ENCODE assay signal across 1 cellular context in genomic region chr16:81446318-81447275, GRCh38.
A peak's percentile ranks its signal among the peaks of the same experiment; 100 is the strongest.
TF ChIP-seq lines count a peak whose summit lies in the region.

No MANE protein-coding gene starts in this region.

TF ChIP-seq in HepG2, 621 proteins besides CTCF, POLR2A, EP300 and RAD21 (continued from another document and continues in another):
- TF ChIP-seq ZNF704 (CRISPR knock-in tag; IDR thresholded peaks at IDR 0.05; ENCODE audit: borderline replicate concordance) (no peak), THAP11 (CRISPR knock-in tag; IDR thresholded peaks at IDR 0.05) (peak; percentile 44; the same call in 1 of the 2 replicates), NFKB2 (CRISPR knock-in tag; IDR thresholded peaks at IDR 0.05; ENCODE audit: borderline replicate concordance) (no peak), KLF15 (CRISPR knock-in tag; IDR thresholded peaks at IDR 0.05; ENCODE audit: borderline replicate concordance) (no peak), ZNF143 (CRISPR knock-in tag; IDR thresholded peaks at IDR 0.05) (no peak), MTF1 (CRISPR knock-in tag; IDR thresholded peaks at IDR 0.05) (no peak), BRF2 (CRISPR knock-in tag; IDR thresholded peaks at IDR 0.05) (no peak), TOE1 (CRISPR knock-in tag; IDR thresholded peaks at IDR 0.05) (no peak), RAD51 (IDR thresholded peaks at IDR 0.05; ENCODE audit: borderline replicate concordance) (no peak), ZNF746 (CRISPR knock-in tag; IDR thresholded peaks at IDR 0.05) (no peak; the same call in 1 of the 2 replicates), RFXAP (CRISPR knock-in tag; IDR thresholded peaks at IDR 0.05; ENCODE audit: borderline replicate concordance) (no peak; the same call in 1 of the 2 replicates), NFKBIZ (CRISPR knock-in tag; IDR thresholded peaks at IDR 0.05) (no peak), XBP1 (CRISPR knock-in tag; IDR thresholded peaks at IDR 0.05) (no peak), TEAD3 (CRISPR knock-in tag; optimal IDR thresholded peaks at IDR 0.05; ENCODE audit: borderline replicate concordance) (peak; percentile 80), GATA4 (IDR thresholded peaks at IDR 0.05; ENCODE audit: borderline replicate concordance, low read depth) (peak; percentile 22; the same call in 1 of the 2 replicates), HMG20A (CRISPR knock-in tag; IDR thresholded peaks at IDR 0.05; ENCODE audit: borderline replicate concordance) (no peak), MAF1 (CRISPR knock-in tag; IDR thresholded peaks at IDR 0.05; ENCODE audit: borderline replicate concordance) (no peak), FIP1L1 (IDR thresholded peaks at IDR 0.05; ENCODE audit: borderline replicate concordance, insufficient read depth, low read depth, low read length) (peak; percentile 43; the same call in 1 of the 2 replicates), SIX1 (CRISPR knock-in tag; IDR thresholded peaks at IDR 0.05; ENCODE audit: borderline replicate concordance) (no peak), NFAT5 (CRISPR knock-in tag; IDR thresholded peaks at IDR 0.05) (no peak), ZSCAN12 (CRISPR knock-in tag; IDR thresholded peaks at IDR 0.05) (no peak), ZFAT (CRISPR knock-in tag; conservative IDR thresholded peaks at IDR 0.05) (no peak), SMARCC2 (IDR thresholded peaks at IDR 0.05) (no peak), ZNF407 (CRISPR knock-in tag; IDR thresholded peaks at IDR 0.05; ENCODE audit: not compliant biosample characterization) (no peak), CHD4 (IDR thresholded peaks at IDR 0.05; ENCODE audit: borderline replicate concordance, low read length) (no peak), SIN3A (IDR thresholded peaks at IDR 0.05; ENCODE audit: borderline replicate concordance, low read depth, low read length) (peak; percentile 44; the same call in 1 of the 2 replicates), ZNF703 (CRISPR knock-in tag; IDR thresholded peaks at IDR 0.05; ENCODE audit: borderline replicate concordance) (no peak), SP4 (CRISPR knock-in tag; IDR thresholded peaks at IDR 0.05) (no peak), NFRKB (IDR thresholded peaks at IDR 0.05) (no peak), ZNF577 (CRISPR knock-in tag; IDR thresholded peaks at IDR 0.05; ENCODE audit: borderline replicate concordance, low read depth) (no peak), ISX (CRISPR knock-in tag; conservative IDR thresholded peaks at IDR 0.05) (no peak), SALL2 (CRISPR knock-in tag; IDR thresholded peaks at IDR 0.05) (no peak)
- TF ChIP-seq, protein P1, sequence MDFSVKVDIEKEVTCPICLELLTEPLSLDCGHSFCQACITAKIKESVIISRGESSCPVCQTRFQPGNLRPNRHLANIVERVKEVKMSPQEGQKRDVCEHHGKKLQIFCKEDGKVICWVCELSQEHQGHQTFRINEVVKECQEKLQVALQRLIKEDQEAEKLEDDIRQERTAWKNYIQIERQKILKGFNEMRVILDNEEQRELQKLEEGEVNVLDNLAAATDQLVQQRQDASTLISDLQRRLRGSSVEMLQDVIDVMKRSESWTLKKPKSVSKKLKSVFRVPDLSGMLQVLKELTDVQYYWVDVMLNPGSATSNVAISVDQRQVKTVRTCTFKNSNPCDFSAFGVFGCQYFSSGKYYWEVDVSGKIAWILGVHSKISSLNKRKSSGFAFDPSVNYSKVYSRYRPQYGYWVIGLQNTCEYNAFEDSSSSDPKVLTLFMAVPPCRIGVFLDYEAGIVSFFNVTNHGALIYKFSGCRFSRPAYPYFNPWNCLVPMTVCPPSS (IDR thresholded peaks at IDR 0.05): no peak
- TF ChIP-seq, protein P2, sequence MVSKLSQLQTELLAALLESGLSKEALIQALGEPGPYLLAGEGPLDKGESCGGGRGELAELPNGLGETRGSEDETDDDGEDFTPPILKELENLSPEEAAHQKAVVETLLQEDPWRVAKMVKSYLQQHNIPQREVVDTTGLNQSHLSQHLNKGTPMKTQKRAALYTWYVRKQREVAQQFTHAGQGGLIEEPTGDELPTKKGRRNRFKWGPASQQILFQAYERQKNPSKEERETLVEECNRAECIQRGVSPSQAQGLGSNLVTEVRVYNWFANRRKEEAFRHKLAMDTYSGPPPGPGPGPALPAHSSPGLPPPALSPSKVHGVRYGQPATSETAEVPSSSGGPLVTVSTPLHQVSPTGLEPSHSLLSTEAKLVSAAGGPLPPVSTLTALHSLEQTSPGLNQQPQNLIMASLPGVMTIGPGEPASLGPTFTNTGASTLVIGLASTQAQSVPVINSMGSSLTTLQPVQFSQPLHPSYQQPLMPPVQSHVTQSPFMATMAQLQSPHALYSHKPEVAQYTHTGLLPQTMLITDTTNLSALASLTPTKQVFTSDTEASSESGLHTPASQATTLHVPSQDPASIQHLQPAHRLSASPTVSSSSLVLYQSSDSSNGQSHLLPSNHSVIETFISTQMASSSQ (IDR thresholded peaks at IDR 0.05; ENCODE audit: low read depth): no peak
- TF ChIP-seq, protein P2 (CRISPR knock-in tag; IDR thresholded peaks at IDR 0.05; ENCODE audit: borderline replicate concordance): peak; percentile 28; the same call in 1 of the 2 replicates
- TF ChIP-seq, protein P3, sequence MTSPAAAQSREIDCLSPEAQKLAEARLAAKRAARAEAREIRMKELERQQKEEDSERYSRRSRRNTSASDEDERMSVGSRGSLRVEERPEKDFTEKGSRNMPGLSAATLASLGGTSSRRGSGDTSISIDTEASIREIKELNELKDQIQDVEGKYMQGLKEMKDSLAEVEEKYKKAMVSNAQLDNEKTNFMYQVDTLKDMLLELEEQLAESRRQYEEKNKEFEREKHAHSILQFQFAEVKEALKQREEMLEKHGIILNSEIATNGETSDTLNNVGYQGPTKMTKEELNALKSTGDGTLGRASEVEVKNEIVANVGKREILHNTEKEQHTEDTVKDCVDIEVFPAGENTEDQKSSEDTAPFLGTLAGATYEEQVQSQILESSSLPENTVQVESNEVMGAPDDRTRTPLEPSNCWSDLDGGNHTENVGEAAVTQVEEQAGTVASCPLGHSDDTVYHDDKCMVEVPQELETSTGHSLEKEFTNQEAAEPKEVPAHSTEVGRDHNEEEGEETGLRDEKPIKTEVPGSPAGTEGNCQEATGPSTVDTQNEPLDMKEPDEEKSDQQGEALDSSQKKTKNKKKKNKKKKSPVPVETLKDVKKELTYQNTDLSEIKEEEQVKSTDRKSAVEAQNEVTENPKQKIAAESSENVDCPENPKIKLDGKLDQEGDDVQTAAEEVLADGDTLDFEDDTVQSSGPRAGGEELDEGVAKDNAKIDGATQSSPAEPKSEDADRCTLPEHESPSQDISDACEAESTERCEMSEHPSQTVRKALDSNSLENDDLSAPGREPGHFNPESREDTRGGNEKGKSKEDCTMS (CRISPR knock-in tag; conservative IDR thresholded peaks at IDR 0.05): no peak
